ENCODE assay signal across 7 cellular contexts in the genomic region with DNA sequence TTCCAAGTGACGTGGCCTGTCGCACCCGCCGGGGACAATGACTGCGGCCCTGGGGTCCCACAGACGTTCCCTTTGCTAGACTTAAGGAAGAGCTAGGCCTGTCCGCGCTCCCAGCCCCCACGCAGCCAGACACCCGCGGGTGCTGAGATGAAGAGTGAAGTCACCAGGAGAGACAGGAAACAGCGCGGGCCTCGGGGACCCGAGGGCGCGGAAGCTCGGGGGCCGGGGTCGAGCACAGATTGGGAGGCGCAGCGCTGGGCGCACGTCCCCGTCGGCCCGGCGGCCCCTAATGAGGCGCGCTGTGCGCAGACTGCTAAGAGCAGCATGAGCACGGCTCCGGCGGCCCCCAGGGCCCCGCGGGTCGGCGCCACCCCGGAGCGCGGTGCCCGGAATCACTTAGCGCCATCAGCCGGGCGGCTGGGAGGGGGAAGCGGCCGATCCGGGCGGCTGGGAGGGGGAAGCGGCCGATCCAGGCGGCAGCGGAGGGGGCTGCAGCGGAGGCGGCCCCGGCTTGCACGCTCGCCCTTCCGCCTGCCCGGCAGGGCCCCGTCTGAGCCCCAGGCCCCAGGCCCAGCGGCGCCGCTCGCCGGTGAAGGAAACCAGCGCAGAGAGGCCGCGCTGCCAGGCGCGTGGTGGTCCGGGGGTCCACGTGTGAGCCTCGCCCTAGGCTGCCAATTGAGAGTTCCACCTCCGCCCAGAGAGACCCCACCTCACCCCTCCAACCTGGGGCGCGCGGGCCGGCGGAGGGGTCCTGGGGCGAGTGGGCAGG. TPM values are rescaled to one million over a fixed set of nuclear protein-coding genes. Genes with fewer than 3 reads are reported as not detected.
DNase-seq lines count a peak whose midpoint lies in the region; ATAC-seq, FAIRE-seq and TF ChIP-seq lines count a peak whose summit lies in the region.
"Had no signal": no experiment of that assay in that cellular context is flagged by ENCODE, and none has a peak within 500 bp of the region (broad histone marks: within the 10 kb centered on the region; RNA-seq: fewer than 3 reads in every experiment).

No MANE protein-coding gene starts in this region.

- peak in 1 of 2 experiments; percentile 58; a peak in 2 of 3 replicates for TF ChIP-seq POLR2A in H1 (IDR thresholded peaks at IDR 0.05; ENCODE audit: control extremely low read depth in 1 of 2, low read depth in 2 of 2, low read length in 2 of 2)

- H2BK12ac ChIP-seq in H1 (ENCODE audit: low read depth, low read length): peak overlapping the region; percentile 63; the same call in 1 of the 2 replicates

- H2BK20ac ChIP-seq in H1 (ENCODE audit: low read length): no peak overlapping the region

- ATAC-seq in GM21447 (IDR thresholded peaks at IDR 0.05; ENCODE audit: unreplicated experiment) (no peak), PC-3 (no peak)

- H3K4me2 ChIP-seq in H1 (ENCODE audit: insufficient read depth in 1 of 2, low read depth in 2 of 2, low read length in 2 of 2): peak overlapping the region; percentile 58 to 78
- H3K4me2 ChIP-seq in PC-3 (ENCODE audit: low read length): no peak overlapping the region

- peaks cover 0 to 6% (median 2%) of the 10 kb centered on the region in 4 experiments; a peak in 2 of 7 replicates for H3K4me1 ChIP-seq in H1 (replicated peaks in 1 of 4; ENCODE audit: control insufficient read depth in 3 of 4, insufficient read depth in 4 of 4, low read length in 3 of 4)
- H3K4me1 ChIP-seq in PC-3 (ENCODE audit: insufficient read depth, low read length): no peaks in the 10 kb centered on the region

- H2BK5ac ChIP-seq in H1 (ENCODE audit: low read depth, low read length): no peak overlapping the region

- H4K20me1 ChIP-seq in H1 (replicated peaks in 1 of 2; ENCODE audit: control insufficient read depth in 1 of 2, insufficient read depth in 2 of 2, low read length in 2 of 2): no peaks in the 10 kb centered on the region
- no peaks in the 10 kb centered on the region for H4K20me1 ChIP-seq in PC-3 (ENCODE audit: low read length)

- DNase-seq in T-helper 2 cell treated with Interferon-gamma antibody and Interleukin-4, amounts not matched to agents 5 μg/mL and 100 μg/mL, for 36 hours (ENCODE audit: low spot score): peak; percentile 13
- DNase-seq in H1 (ENCODE audit: low read depth in 1 of 2, low spot score in 2 of 2) (peak in 1 of 2 experiments; percentile 71), PC-3 (no peak), cerebellar nuclear complex (lab: John Stamatoyannopoulos, UW) (no peak)
- peak; percentile 59 for DNase-seq in stimulated activated CD4-positive, alpha-beta T cell treated with anti-CD3 and anti-CD28 coated beads, Interleukin-4, amount 100 ng/mL, for 1 hour

- TF ChIP-seq EP300 in H1 (IDR thresholded peaks at IDR 0.05; ENCODE audit: borderline replicate concordance in 1 of 2, low read depth in 2 of 2, low read length in 2 of 2): no peak

- WGBS in H1 (ENCODE audit: extremely low coverage in 1 of 2, insufficient coverage in 1 of 2, insufficient read length in 1 of 2, insufficient replicate concordance in 2 of 2, low coverage in 1 of 2, low lambda C conversion rate in 2 of 2, missing lambda C conversion rate in 1 of 2), 2 experiments: 14% methylated on average over 40 of the region's 81 CpGs; no CpG with 5 or more reads in 1 of the 2 experiments

- peak overlapping the region; percentile 91; the same call in 1 of the 2 replicates for H2AFZ ChIP-seq in H1 (ENCODE audit: low read length)
- no peak overlapping the region for H2AFZ ChIP-seq in PC-3 (ENCODE audit: low read length)

- H2BK15ac ChIP-seq in H1 (ENCODE audit: low read length): no peak overlapping the region

- peak overlapping the region; percentile 81 for H4K91ac ChIP-seq in H1 (replicated peaks; ENCODE audit: insufficient read length, low read length)

- H3K14ac ChIP-seq in H1 (ENCODE audit: insufficient read length): peak overlapping the region; percentile 55

- H3K27ac ChIP-seq in H1 (ENCODE audit: low read depth, low read length): no peak overlapping the region
- no peak overlapping the region for H3K27ac ChIP-seq in PC-3 (ENCODE audit: low read length)

- H3K4me3 ChIP-seq in H1 (ENCODE audit: extremely low read depth in 1 of 4, insufficient read depth in 2 of 4, low read depth in 3 of 4, low read length in 4 of 4) (peak overlapping the region; percentile 9 to 61 (median 35)), PC-3 (ENCODE audit: low read length) (no peak overlapping the region)

- no peaks in the 10 kb centered on the region for H3K36me3 ChIP-seq in H1 (ENCODE audit: control insufficient read depth in 2 of 4, insufficient read depth in 4 of 4, low read length in 3 of 4)
- H3K36me3 ChIP-seq in PC-3 (ENCODE audit: low read depth, low read length): no peaks in the 10 kb centered on the region

- H3K79me2 ChIP-seq in H1 (ENCODE audit: control insufficient read depth in 1 of 2, insufficient read depth in 2 of 2, low read length in 2 of 2) (no peaks in the 10 kb centered on the region), PC-3 (ENCODE audit: low read length) (no peaks in the 10 kb centered on the region)

- no peaks in the 10 kb centered on the region for H3K9me2 ChIP-seq in PC-3 (replicated peaks; ENCODE audit: low read length)

- H3K4me3 Mint-ChIP-seq in T-helper 2 cell treated with Interferon-gamma antibody and Interleukin-4, amounts not matched to agents 5 μg/mL and 100 μg/mL, for 36 hours: peak overlapping the region; percentile 89

- peaks cover 28% of the 10 kb centered on the region for H3K27me3 Mint-ChIP-seq in T-helper 2 cell treated with Interferon-gamma antibody and Interleukin-4, amounts not matched to agents 5 μg/mL and 100 μg/mL, for 36 hours (ENCODE audit: low read depth)

- H2AK5ac ChIP-seq in H1 (ENCODE audit: low read depth, low read length): no peak overlapping the region

- H3F3A ChIP-seq in PC-3 (ENCODE audit: low read length, unreplicated experiment): no peaks in the 10 kb centered on the region

- H3K9ac ChIP-seq in H1 (replicated peaks in 1 of 4; ENCODE audit: extremely low read depth in 1 of 4, low read depth in 3 of 4, low read length in 3 of 4): peak overlapping the region in 2 of 4 experiments; percentile 14 to 46; a peak in 2 of 7 replicates
- no peak overlapping the region for H3K9ac ChIP-seq in PC-3 (ENCODE audit: low read length)

- POLR2A ChIA-PET in H1 (lab: Charles Lee; ENCODE audit: partially characterized antibody): interaction anchor here (0.7 to 2.2 kb wide), 11 partner anchors 9 to 76 kb away, joined by 3 to 14 read pairs (median 3); a partner anchor contains a TSS
- POLR2A ChIA-PET in PC-3 (lab: Charles Lee; ENCODE audit: unreplicated experiment): no interaction called here

- H3K27me3 ChIP-seq in H1 (replicated peaks in 1 of 4; ENCODE audit: control insufficient read depth in 3 of 4, extremely low read depth in 1 of 4, insufficient read depth in 3 of 4, low read length in 3 of 4) (peaks cover 2 to 21% (median 13%) of the 10 kb centered on the region in 4 experiments), PC-3 (ENCODE audit: low read length) (no peaks in the 10 kb centered on the region)

- peak overlapping the region; percentile 89 for H4K8ac ChIP-seq in H1 (ENCODE audit: extremely low read depth, insufficient read depth, low read length)

- FAIRE-seq in H1 (lab: Jason Lieb, UNC): no peak

- no peak for TF ChIP-seq RAD21 in H1 (IDR thresholded peaks at IDR 0.05 in 1 of 2, conservative IDR thresholded peaks at IDR 0.05 in 1 of 2; ENCODE audit: low read depth in 2 of 2, low read length in 2 of 2)

- H3K79me1 ChIP-seq in H1 (ENCODE audit: low read depth, low read length): no peaks in the 10 kb centered on the region

- peak overlapping the region; percentile 91 for H3K27ac Mint-ChIP-seq in T-helper 2 cell treated with Interferon-gamma antibody and Interleukin-4, amounts not matched to agents 5 μg/mL and 100 μg/mL, for 36 hours

- H3K56ac ChIP-seq in H1 (replicated peaks; ENCODE audit: insufficient read length, low read depth, low read length): no peak overlapping the region

- peaks cover 16% of the 10 kb centered on the region for H3K4me1 Mint-ChIP-seq in T-helper 2 cell treated with Interferon-gamma antibody and Interleukin-4, amounts not matched to agents 5 μg/mL and 100 μg/mL, for 36 hours (ENCODE audit: low read depth)

- H3K36me3 Mint-ChIP-seq in T-helper 2 cell treated with Interferon-gamma antibody and Interleukin-4, amounts not matched to agents 5 μg/mL and 100 μg/mL, for 36 hours (ENCODE audit: low read depth): peaks cover 2% of the 10 kb centered on the region

- no peak overlapping the region for H2BK120ac ChIP-seq in H1 (replicated peaks; ENCODE audit: low read depth, low read length)

- H3K9me3 ChIP-seq in H1 (ENCODE audit: insufficient read depth in 2 of 2, low read depth in 1 of 2, low read length in 1 of 2): no peaks in the 10 kb centered on the region
- H3K9me3 ChIP-seq in PC-3 (ENCODE audit: low read length): no peaks in the 10 kb centered on the region

- TF ChIP-seq CTCF in H1 (IDR thresholded peaks at IDR 0.05; ENCODE audit: control extremely low read depth in 1 of 3, insufficient read depth in 1 of 3, low read depth in 1 of 3, low read length in 3 of 3) (peak in 1 of 3 experiments; percentile 8; a peak in 1 of 4 replicates), PC-3 (conservative IDR thresholded peaks at IDR 0.05; ENCODE audit: low read depth, low read length) (no peak)

- CTCF ChIA-PET in H1 (lab: Charles Lee; ENCODE audit: partially characterized antibody): interaction anchor here (0.9 to 5.5 kb wide), 6 partner anchors 13 to 39 kb away, joined by 3 to 48 read pairs (median 6); no protein-coding TSS in a partner anchor
- CTCF ChIA-PET in PC-3 (lab: Charles Lee): interaction anchor here (0.6 kb wide), 1 partner anchor 689 kb away, joined by 3 read pairs; no protein-coding TSS in a partner anchor

- intact Hi-C loops in PC-3 (cut with micrococcal nuclease): no loop called here

- peak overlapping the region; percentile 78 for H3K18ac ChIP-seq in H1 (ENCODE audit: extremely low read depth, low read length)

- H3K9me3 Mint-ChIP-seq in T-helper 2 cell treated with Interferon-gamma antibody and Interleukin-4, amounts not matched to agents 5 μg/mL and 100 μg/mL, for 36 hours: no peaks in the 10 kb centered on the region

- peak overlapping the region; percentile 97 for H3K4ac ChIP-seq in H1 (replicated peaks; ENCODE audit: insufficient read length, low read depth, low read length)

- H3K23me2 ChIP-seq in H1 (ENCODE audit: low read depth, low read length): no peaks in the 10 kb centered on the region; the same call in 1 of the 2 replicates

- BruUV-seq in PC-3 (replicated peaks; lab: Mats Ljungman, UMichigan): no TSS peak

- no peak overlapping the region for H4K5ac ChIP-seq in H1 (ENCODE audit: insufficient read length, low read depth, low read length)

- H3K23ac ChIP-seq in H1 (ENCODE audit: insufficient read length): no peak overlapping the region

RNA-seq across cellular contexts. Expression of a gene that starts 8.3 kb away (rescaled TPM):
- 0.77 TPM in 1 of 2 replicates, not detected in the other for total RNA-seq in H1 (2021; fragmentation: NEBNext Ultra II Directional; extraction: Animal tissue kit (Norgen Biotek cat#: 25700))
- 0.18 and 0.42 TPM in 2 replicates for polyA plus RNA-seq in H1 (2011; rRNA removed)
- not detected for polyA plus RNA-seq in H1 (2011; cell fraction: cytosol; rRNA removed)
- not detected for polyA plus RNA-seq in H1 (2011; cell fraction: nucleus; rRNA removed)
- polyA plus RNA-seq in H1 (2012, experiment 1 of 2): 0.35 TPM in 1 of 4 replicates, not detected in the others
- not detected for polyA plus RNA-seq in H1 (2012, experiment 2 of 2)
- polyA plus RNA-seq in H1 (2013, experiment 1 of 2): 0.69 TPM
- polyA plus RNA-seq in H1 (2013, experiment 2 of 2): 0.28 TPM
- not detected in 2 replicates for polyA minus RNA-seq in H1 (2011; rRNA and poly(A)+ RNA removed)
- not detected for polyA minus RNA-seq in H1 (2011; cell fraction: cytosol; rRNA and poly(A)+ RNA removed)
- polyA minus RNA-seq in H1 (2011; cell fraction: nucleus; rRNA and poly(A)+ RNA removed): not detected
- total RNA-seq in PC-3 (2014; rRNA removed): not detected in 2 replicates
- total RNA-seq: NCI-H460 had no signal

RNA-seq across cellular contexts. Expression of a gene that starts 21.4 kb away (rescaled TPM):
- not detected in 2 replicates for total RNA-seq in H1 (2021; fragmentation: NEBNext Ultra II Directional; extraction: Animal tissue kit (Norgen Biotek cat#: 25700))
- not detected in 2 replicates for polyA plus RNA-seq in H1 (2011; rRNA removed)
- not detected for polyA plus RNA-seq in H1 (2011; cell fraction: cytosol; rRNA removed)
- polyA plus RNA-seq in H1 (2011; cell fraction: nucleus; rRNA removed): not detected
- 0.51 to 0.70 TPM in 2 of 4 replicates, not detected in the others for polyA plus RNA-seq in H1 (2012, experiment 1 of 2)
- polyA plus RNA-seq in H1 (2012, experiment 2 of 2): not detected
- 0.95 TPM for polyA plus RNA-seq in H1 (2013, experiment 1 of 2)
- 0.85 TPM for polyA plus RNA-seq in H1 (2013, experiment 2 of 2)
- polyA minus RNA-seq in H1 (2011; rRNA and poly(A)+ RNA removed): not detected in 2 replicates
- not detected for polyA minus RNA-seq in H1 (2011; cell fraction: cytosol; rRNA and poly(A)+ RNA removed)
- polyA minus RNA-seq in H1 (2011; cell fraction: nucleus; rRNA and poly(A)+ RNA removed): not detected
- not detected in 2 replicates for total RNA-seq in PC-3 (2014; rRNA removed)
- total RNA-seq: NCI-H460 had no signal

RNA-seq across cellular contexts. Expression of a gene that starts 46.9 kb away (rescaled TPM):
- 100 and 103 TPM in 2 replicates for total RNA-seq in H1 (2021; fragmentation: NEBNext Ultra II Directional; extraction: Animal tissue kit (Norgen Biotek cat#: 25700))
- 83.6 and 99.2 TPM in 2 replicates for polyA plus RNA-seq in H1 (2011; rRNA removed)
- 125 TPM for polyA plus RNA-seq in H1 (2011; cell fraction: cytosol; rRNA removed)
- polyA plus RNA-seq in H1 (2011; cell fraction: nucleus; rRNA removed): 95.7 TPM
- 81.4 to 116 TPM (median 109 TPM) in 4 replicates for polyA plus RNA-seq in H1 (2012, experiment 1 of 2)
- 82.9 TPM for polyA plus RNA-seq in H1 (2012, experiment 2 of 2)
- polyA plus RNA-seq in H1 (2013, experiment 1 of 2): 62.7 TPM
- 62.2 TPM for polyA plus RNA-seq in H1 (2013, experiment 2 of 2)
- polyA minus RNA-seq in H1 (2011; rRNA and poly(A)+ RNA removed): 17.6 and 27.5 TPM in 2 replicates
- polyA minus RNA-seq in H1 (2011; cell fraction: cytosol; rRNA and poly(A)+ RNA removed): 38.5 TPM
- 29.2 TPM for polyA minus RNA-seq in H1 (2011; cell fraction: nucleus; rRNA and poly(A)+ RNA removed)
- total RNA-seq in PC-3 (2014; rRNA removed): 182 and 280 TPM in 2 replicates

RNA-seq across cellular contexts. Expression of a gene that starts 49.4 kb away (rescaled TPM):
- total RNA-seq in H1 (2021; fragmentation: NEBNext Ultra II Directional; extraction: Animal tissue kit (Norgen Biotek cat#: 25700)): 0.61 and 0.82 TPM in 2 replicates
- 0.09 and 0.16 TPM in 2 replicates for polyA plus RNA-seq in H1 (2011; rRNA removed)
- 0.16 TPM for polyA plus RNA-seq in H1 (2011; cell fraction: cytosol; rRNA removed)
- polyA plus RNA-seq in H1 (2011; cell fraction: nucleus; rRNA removed): 1.5 TPM
- 0.27 to 0.90 TPM (median 0.64 TPM) in 3 of 4 replicates, not detected in the other for polyA plus RNA-seq in H1 (2012, experiment 1 of 2)
- polyA plus RNA-seq in H1 (2012, experiment 2 of 2): not detected
- not detected for polyA plus RNA-seq in H1 (2013, experiment 1 of 2)
- polyA plus RNA-seq in H1 (2013, experiment 2 of 2): 0.18 TPM
- 0.34 and 1.4 TPM in 2 replicates for polyA minus RNA-seq in H1 (2011; rRNA and poly(A)+ RNA removed)
- not detected for polyA minus RNA-seq in H1 (2011; cell fraction: cytosol; rRNA and poly(A)+ RNA removed)
- polyA minus RNA-seq in H1 (2011; cell fraction: nucleus; rRNA and poly(A)+ RNA removed): 2.2 TPM
- total RNA-seq in PC-3 (2014; rRNA removed): 1.6 TPM in 1 of 2 replicates, not detected in the other
- total RNA-seq: NCI-H460 had no signal

Comparison
In these comparisons a context has a peak if more than half of its experiments do, and no peak if none do; other contexts are left out.
1. DNase-seq: peak in T-helper 2 cell treated with Interferon-gamma antibody and Interleukin-4, amounts not matched to agents 5 μg/mL and 100 μg/mL, for 36 hours (single experiment) and stimulated activated CD4-positive, alpha-beta T cell treated with anti-CD3 and anti-CD28 coated beads, Interleukin-4, amount 100 ng/mL, for 1 hour (single experiment); none in PC-3 (single experiment) and cerebellar nuclear complex (0 of 2).